In genomic region chr7:15554081-15554480, GRCh38 we compare ENCODE assay signal across 1 cellular context.
A peak's percentile ranks its signal among the peaks of the same experiment; 100 is the strongest.
TF ChIP-seq lines count a peak whose summit lies in the region.

No MANE protein-coding gene starts in this region.

TF ChIP-seq in SK-N-SH, 30 proteins besides CTCF, POLR2A, EP300 and RAD21:
- TF ChIP-seq ZBTB33 (IDR thresholded peaks at IDR 0.05; ENCODE audit: borderline replicate concordance, low read depth): no peak
- no peak for TF ChIP-seq RFX5 (IDR thresholded peaks at IDR 0.05; ENCODE audit: low read length)
- no peak for TF ChIP-seq MEF2A (IDR thresholded peaks at IDR 0.05; ENCODE audit: borderline replicate concordance, low read depth)
- peak; percentile 35; the same call in 1 of the 2 replicates for TF ChIP-seq JUND (IDR thresholded peaks at IDR 0.05)
- no peak for TF ChIP-seq NFIC (IDR thresholded peaks at IDR 0.05; ENCODE audit: borderline replicate concordance)
- TF ChIP-seq SIN3A (IDR thresholded peaks at IDR 0.05; ENCODE audit: borderline replicate concordance, low read depth, low read length): no peak
- no peak for TF ChIP-seq TEAD4 (IDR thresholded peaks at IDR 0.05; ENCODE audit: borderline replicate concordance, insufficient read depth)
- no peak for TF ChIP-seq YY1 (IDR thresholded peaks at IDR 0.05; ENCODE audit: low read depth)
- 0 out of 2 replicates have a peak, but pooled peaks have one; percentile 23 for TF ChIP-seq FOSL2 (IDR thresholded peaks at IDR 0.05; ENCODE audit: borderline replicate concordance, low read depth)
